ENCODE assay signal across 8 cellular contexts in the genomic region with DNA sequence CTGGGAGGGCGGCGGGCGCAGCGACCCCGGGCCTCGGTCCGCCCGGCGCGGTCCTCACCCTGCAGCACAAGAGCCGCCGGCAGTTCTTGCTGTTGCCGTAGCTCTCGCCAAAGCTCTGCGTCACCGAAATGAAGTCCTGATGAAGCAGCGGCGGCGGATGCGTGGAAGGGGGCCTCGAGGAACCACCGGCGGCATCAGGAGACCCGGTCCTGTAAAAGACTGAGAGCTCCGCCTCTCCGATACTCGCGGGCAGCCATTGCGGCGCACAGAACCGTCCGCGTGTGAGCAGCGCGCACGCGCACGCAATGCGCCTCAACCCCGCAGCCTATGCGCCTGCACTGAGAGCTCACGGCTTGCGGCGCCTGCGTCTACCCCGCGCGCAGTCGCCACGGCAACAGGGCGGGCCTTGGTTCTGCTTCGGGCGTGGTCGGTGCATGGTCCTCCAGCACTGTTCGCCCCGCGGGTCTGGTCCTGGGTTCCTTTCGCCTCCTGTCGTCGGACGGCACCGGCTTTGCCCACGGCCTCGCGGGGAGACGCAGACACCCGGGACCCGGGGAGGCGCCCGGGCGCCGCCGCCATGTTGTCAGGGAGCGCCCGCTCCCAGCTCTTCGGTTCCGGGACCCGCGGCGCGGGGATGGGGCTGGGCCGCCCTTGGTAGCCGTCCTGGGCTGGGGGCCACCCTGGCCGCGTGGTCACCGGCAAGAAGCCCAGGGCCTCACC. TPM values are rescaled to one million over a fixed set of nuclear protein-coding genes. Genes with fewer than 3 reads are reported as not detected.
DNase-seq lines count a peak whose midpoint lies in the region; FAIRE-seq and TF ChIP-seq lines count a peak whose summit lies in the region.

No MANE protein-coding gene starts in this region.

- peak overlapping the region; percentile 83 for H3K4me2 ChIP-seq in MM.1S (ENCODE audit: low read depth, low read length)

- H3K4me3 ChIP-seq in H7 (ENCODE audit: insufficient read depth, low read depth, low read length) (peak overlapping the region; percentile 81), MM.1S (ENCODE audit: low read length) (peak overlapping the region; percentile 75), neuron (ENCODE audit: low read length) (peak overlapping the region; percentile 86), stomach smooth muscle (ENCODE audit: low read length in 2 of 2) (peak overlapping the region; percentile 64 to 76)

- H3K4me1 ChIP-seq in MM.1S (ENCODE audit: low read length) (0 out of 2 replicates have a peak, but pooled peaks cover 8% of the 10 kb centered on the region), neuron (ENCODE audit: insufficient read depth, low read length) (peaks cover 12% of the 10 kb centered on the region), stomach smooth muscle (ENCODE audit: control insufficient read depth, insufficient read depth, low read length) (peaks cover 17% of the 10 kb centered on the region)

- peaks cover 9% of the 10 kb centered on the region; the same call in 1 of the 2 replicates for H3F3A ChIP-seq in MM.1S (ENCODE audit: insufficient read depth, low read length)

- TF ChIP-seq CTCF in MM.1S (IDR thresholded peaks at IDR 0.05; ENCODE audit: low read length): no peak

- H3K9ac ChIP-seq in MM.1S (ENCODE audit: low read length): peak overlapping the region; percentile 47; the same call in 1 of the 2 replicates
- H3K9ac ChIP-seq in stomach smooth muscle (ENCODE audit: low read length in 2 of 2): peak overlapping the region; percentile 47 to 50

- H2AFZ ChIP-seq in MM.1S (ENCODE audit: low read length) (peak overlapping the region; percentile 80), neuron (ENCODE audit: low read depth, low read length) (peak overlapping the region; percentile 23)

- H4K20me1 ChIP-seq in MM.1S (ENCODE audit: insufficient read depth, low read length): no peaks in the 10 kb centered on the region

- DNase-seq in ELR (ENCODE audit: low read depth) (peak; percentile 93), H7 (peak; percentile 98), MM.1S (peak; percentile 87), SIG-M5 (lab: John Stamatoyannopoulos, UW) (peak; percentile 40), frontal cortex (ENCODE audit: low spot score in 2 of 2) (peak; percentile 90 to 92)
- peak; percentile 71 to 85 (median 80) for DNase-seq in activated naive CD4-positive, alpha-beta T cell (lab: John Stamatoyannopoulos, UW)

- H3K27me3 ChIP-seq in H7 (ENCODE audit: control insufficient read depth, insufficient read depth, low read length): peaks cover 8% of the 10 kb centered on the region
- H3K27me3 ChIP-seq in MM.1S (replicated peaks; ENCODE audit: insufficient read depth, low read length): peaks cover 48% of the 10 kb centered on the region
- no peaks in the 10 kb centered on the region for H3K27me3 ChIP-seq in neuron (ENCODE audit: insufficient read depth, low read length)
- H3K27me3 ChIP-seq in stomach smooth muscle (ENCODE audit: control insufficient read depth in 1 of 2, insufficient read depth in 2 of 2, low read length in 2 of 2): peaks cover 0 to 4% of the 10 kb centered on the region in 2 donors

- H3K27ac ChIP-seq in MM.1S (ENCODE audit: low read length): no peak overlapping the region
- H3K27ac ChIP-seq in stomach smooth muscle (ENCODE audit: low read length): peak overlapping the region; percentile 6

- H3K79me2 ChIP-seq in MM.1S (ENCODE audit: low read length): no peaks in the 10 kb centered on the region

- H3K36me3 ChIP-seq in H7 (replicated peaks; ENCODE audit: control insufficient read depth, insufficient read depth, low read length) (no peaks in the 10 kb centered on the region), MM.1S (replicated peaks; ENCODE audit: insufficient read depth, low read length) (no peaks in the 10 kb centered on the region), neuron (ENCODE audit: insufficient read depth, low read length) (no peaks in the 10 kb centered on the region), stomach smooth muscle (ENCODE audit: control insufficient read depth in 2 of 2, insufficient read depth in 2 of 2, low read length in 2 of 2) (no peaks in the 10 kb centered on the region)

- no peak for FAIRE-seq in frontal cortex (lab: Jason Lieb, UNC)

- no peaks in the 10 kb centered on the region for H3K9me3 ChIP-seq in MM.1S (replicated peaks; ENCODE audit: insufficient read depth, low read length)
- H3K9me3 ChIP-seq in neuron (ENCODE audit: low read length): no peaks in the 10 kb centered on the region
- H3K9me3 ChIP-seq in stomach smooth muscle (ENCODE audit: control insufficient read depth in 2 of 2, low read length in 2 of 2): peaks cover 0 to 3% of the 10 kb centered on the region in 2 donors

- no peaks in the 10 kb centered on the region for H3K9me2 ChIP-seq in MM.1S (replicated peaks; ENCODE audit: insufficient read depth, low read length)

RNA-seq across cellular contexts. Expression of gene GRIN1, which starts 9.3 kb away (rescaled TPM):
- 0.33 and 0.52 TPM in 2 replicates for total RNA-seq in H7 (2014; rRNA removed; shearing (Covaris generic))
- total RNA-seq in frontal cortex: 29.8 TPM

RNA-seq across cellular contexts. Expression of gene DPP7, which starts 15.1 kb away (rescaled TPM):
- total RNA-seq in H7 (2014; rRNA removed; shearing (Covaris generic)): 15.8 and 18.2 TPM in 2 replicates
- 38.3 TPM for total RNA-seq in frontal cortex

RNA-seq across cellular contexts. Expression of gene LRRC26, which starts 40.2 kb away (rescaled TPM):
- total RNA-seq in H7 (2014; rRNA removed; shearing (Covaris generic)): 0.59 and 0.67 TPM in 2 replicates
- total RNA-seq in frontal cortex: 0.41 TPM

RNA-seq across cellular contexts. Expression of gene TMEM210, which starts 42.2 kb away (rescaled TPM):
- total RNA-seq in H7 (2014; rRNA removed; shearing (Covaris generic)): not detected in 2 replicates
- total RNA-seq in frontal cortex: not detected

RNA-seq across cellular contexts. Expression of gene MAN1B1, which starts 42.8 kb away (rescaled TPM):
- 70.5 and 70.9 TPM in 2 replicates for total RNA-seq in H7 (2014; rRNA removed; shearing (Covaris generic))
- total RNA-seq in frontal cortex: 42.0 TPM

Comparison
In these comparisons a context has a peak if more than half of its experiments do, and no peak if none do; other contexts are left out.
1. DNase-seq: peak in every context shown above with its lines; median percentile 98 in H7; 93 in ELR; 91 in frontal cortex; 87 in MM.1S; 80 in activated naive CD4-positive, alpha-beta T cell; 40 in SIG-M5.
2. RNA of gene GRIN1, which starts 9.3 kb away (total RNA-seq): 29.8 TPM in frontal cortex (single experiment); 0.33 to 0.52 TPM in H7; every median in the first group is over 10 times any median in the second.
3. Peak in every context shown above with its lines, with median percentiles within 50 percentile points of each other: H3K4me3 ChIP-seq.